Comparison of ENCODE assay signal across 32 cellular contexts in genomic region chr2:12998701-12999100, GRCh38.
"Had no signal": no experiment of that assay in that cellular context is flagged by ENCODE, and none has a peak within 500 bp of the region (broad histone marks: within the 10 kb centered on the region; RNA-seq: fewer than 3 reads in every experiment).

No MANE protein-coding gene starts in this region.

- ATAC-seq: activated CD8-positive, alpha-beta T cell treated with anti-CD3 and anti-CD28 coated beads for 36 hours; activated naive CD4-positive, alpha-beta T cell treated with anti-CD3 and anti-CD28 coated beads, Interleukin-2, amount 50 U/mL, for 72 hours; activated naive CD8-positive, alpha-beta T cell treated with anti-CD3 and anti-CD28 coated beads, Interleukin-2, amount 50 U/mL, for 24 hours; activated T-cell treated with anti-CD3 and anti-CD28 coated beads, Interleukin-2, amount 50 U/mL, for 4 hours; activated T-cell treated with anti-CD3 and anti-CD28 coated beads, Interleukin-2, amount 50 U/mL, for 72 hours; activated T-helper 17 cell treated with anti-CD3 and anti-CD28 coated beads, Interleukin-2, amount 50 U/mL, for 72 hours had no signal

- H3K4me3 ChIP-seq: ascending aorta, cardiac muscle cell had no signal

- H3K4me1 ChIP-seq: ascending aorta had no signal

- DNase-seq: activated B cell treated with CpG ODN at 0.5 μM for 24 hours; activated CD4-positive, alpha-beta memory T cell treated with anti-CD3 and anti-CD28 coated beads for 36 hours; activated CD4-positive, alpha-beta T cell treated with anti-CD3 and anti-CD28 coated beads for 4 hours; activated CD4-positive, alpha-beta T cell treated with anti-CD3 and anti-CD28 coated beads, Interleukin-2, amount 10 ng/mL, durations not matched to agents 24 days and 14 days; activated CD4-positive, alpha-beta T cell treated with anti-CD3 and anti-CD28 coated beads, Interleukin-2, amount 50 U/mL, for 1 hour; activated CD4-positive, alpha-beta T cell treated with anti-CD3 and anti-CD28 coated beads, Interleukin-2, amount 50 U/mL, for 4 hours; activated CD4-positive, CD25-positive, alpha-beta regulatory T cell treated with anti-CD3 and anti-CD28 coated beads, Interleukin-2, amount 50 U/mL, for 72 hours; activated CD8-positive, alpha-beta memory T cell treated with anti-CD3 and anti-CD28 coated beads, Interleukin-2, amount 50 U/mL, for 4 hours; activated CD8-positive, alpha-beta T cell treated with anti-CD3 and anti-CD28 coated beads for 36 hours; activated effector memory CD4-positive, alpha-beta T cell treated with anti-CD3 and anti-CD28 coated beads, Interleukin-2, amount 50 U/mL, for 16 hours; activated gamma-delta T cell treated with Interleukin-2 at 50 U/mL for 16 hours; activated naive CD4-positive, alpha-beta T cell; activated naive CD4-positive, alpha-beta T cell treated with anti-CD3 and anti-CD28 coated beads for 36 hours; activated naive CD4-positive, alpha-beta T cell treated with anti-CD3 and anti-CD28 coated beads, Interleukin-2, amount 50 U/mL, for 16 hours; activated naive CD8-positive, alpha-beta T cell treated with anti-CD3 and anti-CD28 coated beads, Interleukin-2, amount 10 ng/mL, durations not matched to agents 7 days and 5 days; activated naive CD8-positive, alpha-beta T cell treated with anti-CD3 and anti-CD28 coated beads, Interleukin-2, amount 50 U/mL, for 24 hours; activated T-cell treated with anti-CD3 and anti-CD28 coated beads for 4 hours; activated T-cell treated with anti-CD3 and anti-CD28 coated beads, Interleukin-2, amount 50 U/mL, for 1 hour; activated T-cell treated with anti-CD3 and anti-CD28 coated beads, Interleukin-2, amount 50 U/mL, for 4 hours; activated T-cell treated with anti-CD3 and anti-CD28 coated beads, Interleukin-2, amount 50 U/mL, for 72 hours; amygdala; anterior cingulate cortex; caudate nucleus; cerebellar nuclear complex; T-helper 1 cell; T-helper 2 cell; T-helper 9 cell had no signal

- H3K27me3 ChIP-seq: ascending aorta, cardiac muscle cell had no signal

- H3K36me3 ChIP-seq: ascending aorta, cardiac muscle cell had no signal

- H3K27ac ChIP-seq: ascending aorta, cardiac muscle cell, VCaP had no signal

- H3K9me3 ChIP-seq: ascending aorta had no signal
